Comparison of ENCODE assay signal across 11 cellular contexts in the genomic region with DNA sequence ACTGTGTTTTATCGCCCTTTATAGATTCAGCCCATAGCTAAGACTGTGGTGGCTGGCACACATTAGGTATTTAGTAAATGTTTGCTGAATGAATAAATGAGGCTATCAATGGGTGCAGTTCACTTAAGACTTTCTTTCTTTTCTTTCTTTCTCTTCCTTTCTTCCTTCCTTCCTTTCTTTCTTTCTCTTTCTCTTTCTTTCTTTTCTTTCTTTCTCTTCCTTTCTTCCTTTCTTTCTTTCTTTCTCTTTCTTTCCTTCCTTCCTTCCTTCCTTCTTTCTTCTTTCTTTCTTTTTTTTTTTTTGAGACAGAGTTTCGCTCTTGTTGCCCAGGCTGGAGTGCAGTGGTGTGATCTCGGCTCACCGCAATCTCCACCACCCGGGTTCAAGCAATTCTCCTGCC. TPM values are rescaled to one million over a fixed set of nuclear protein-coding genes. Genes with fewer than 3 reads are reported as not detected.
"Had no signal": no experiment of that assay in that cellular context is flagged by ENCODE, and none has a peak within 500 bp of the region (broad histone marks: within the 10 kb centered on the region; RNA-seq: fewer than 3 reads in every experiment).

No MANE protein-coding gene starts in this region.

RNA-seq across cellular contexts. Expression of gene CACNG2, which starts 48.0 kb away (rescaled TPM):
- total RNA-seq: OCI-LY7, PC-3, PC-9, Peyer's patch, Right ventricle myocardium inferior, Right ventricle myocardium superior, RPMI7951, SJSA1, SK-MEL-5, T-cell had no signal
- polyA plus RNA-seq: SK-N-SH had no signal
